Comparison of ENCODE assay signal across 8 cellular contexts in the genomic region with DNA sequence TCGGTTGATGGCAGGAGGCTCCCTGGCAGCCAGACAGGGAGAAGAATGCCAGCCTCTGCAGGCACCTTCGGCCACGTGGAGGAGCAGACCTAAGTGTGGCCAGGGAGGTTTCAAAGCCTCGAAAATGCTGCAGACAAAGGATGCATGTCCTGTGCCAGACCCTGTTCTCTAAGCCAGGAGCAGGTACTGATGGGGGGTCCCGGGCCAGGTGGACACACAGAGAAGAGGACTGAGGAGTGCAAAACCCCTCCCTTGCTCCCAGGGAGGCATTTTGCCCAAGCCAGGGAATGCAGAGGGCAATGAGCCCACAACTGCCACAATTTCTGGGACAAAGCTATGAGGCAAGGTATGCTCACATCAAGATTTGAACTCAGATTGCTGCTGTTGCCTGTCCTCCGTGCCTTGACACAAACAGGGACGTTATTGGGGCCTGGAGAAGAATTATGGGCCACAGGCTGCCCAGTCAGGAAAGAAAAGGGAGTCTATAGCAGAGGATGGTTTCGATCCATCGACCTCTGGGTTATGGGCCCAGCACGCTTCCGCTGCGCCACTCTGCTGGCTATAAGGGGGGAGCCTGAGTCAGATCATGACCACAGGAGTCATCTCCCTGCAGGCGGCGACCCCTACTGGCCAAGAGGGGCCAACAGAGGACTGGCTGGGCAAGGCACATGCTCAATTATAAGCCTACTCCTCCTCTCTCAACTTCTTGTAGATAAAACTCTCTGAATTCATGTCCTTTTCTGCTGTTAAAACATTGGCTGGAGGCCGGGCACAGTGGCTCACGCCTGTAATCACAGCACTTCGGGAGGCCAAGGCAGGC. TPM values are rescaled to one million over a fixed set of nuclear protein-coding genes. Genes with fewer than 3 reads are reported as not detected.
DNase-seq lines count a peak whose midpoint lies in the region; ATAC-seq and TF ChIP-seq lines count a peak whose summit lies in the region.

No MANE protein-coding gene starts in this region.

- DNase-seq in Caco-2 (peak; percentile 90 to 94), RPMI7951 (ENCODE audit: low read depth) (peak; percentile 93), activated T-helper 1 cell treated with Interleukin-2 at 50 U/mL for 16 hours (ENCODE audit: low read depth) (peak; percentile 83), fibroblast of lung (ENCODE audit: low read depth in 2 of 2) (peak; percentile 97)
- DNase-seq in naive thymus-derived CD8-positive, alpha-beta T cell, result peak; percentile 68 to 93 (median 88)
- DNase-seq in stimulated activated naive B cell treated with anti-CD40 and anti-IgM and Interleukin-4, amounts not matched to agents 10 μg/mL and 1 μg/mL and 100 μg/mL, for 72 hours, result peak; percentile 85

- H3K4me2 ChIP-seq in KMS-11 (peak overlapping the region; percentile 29), fibroblast of lung (ENCODE audit: extremely low read depth, insufficient read depth, low read length) (no peak overlapping the region)

- H3K9me3 Mint-ChIP-seq in Caco-2 (ENCODE audit: unreplicated experiment), result no peaks in the 10 kb centered on the region
- no peaks in the 10 kb centered on the region for H3K9me3 Mint-ChIP-seq in naive thymus-derived CD8-positive, alpha-beta T cell
- no peaks in the 10 kb centered on the region for H3K9me3 Mint-ChIP-seq in stimulated activated naive B cell treated with anti-CD40 and anti-IgM and Interleukin-4, amounts not matched to agents 10 μg/mL and 1 μg/mL and 100 μg/mL, for 72 hours

- H2AFZ ChIP-seq in KMS-11 (ENCODE audit: low read depth), result peak overlapping the region; percentile 53; the same call in 1 of the 2 replicates
- no peak overlapping the region for H2AFZ ChIP-seq in fibroblast of lung (ENCODE audit: low read length)

- H3K9me3 ChIP-seq in Caco-2, result no peaks in the 10 kb centered on the region
- no peaks in the 10 kb centered on the region for H3K9me3 ChIP-seq in fibroblast of lung (ENCODE audit: control insufficient read depth, insufficient read depth, low read depth, low read length)

- H3K4me3 Mint-ChIP-seq in Caco-2 (ENCODE audit: unreplicated experiment), result peak overlapping the region; percentile 67
- peak overlapping the region in 9 of 10 donors; percentile 44 to 86 (median 67) for H3K4me3 Mint-ChIP-seq in naive thymus-derived CD8-positive, alpha-beta T cell
- H3K4me3 Mint-ChIP-seq in stimulated activated naive B cell treated with anti-CD40 and anti-IgM and Interleukin-4, amounts not matched to agents 10 μg/mL and 1 μg/mL and 100 μg/mL, for 72 hours, result peak overlapping the region; percentile 75 to 83

- H3K36me3 Mint-ChIP-seq in Caco-2 (ENCODE audit: insufficient read depth, unreplicated experiment), result peaks cover 27% of the 10 kb centered on the region
- H3K36me3 Mint-ChIP-seq in naive thymus-derived CD8-positive, alpha-beta T cell, result no peaks in the 10 kb centered on the region
- peaks cover 3 to 9% of the 10 kb centered on the region in 2 donors for H3K36me3 Mint-ChIP-seq in stimulated activated naive B cell treated with anti-CD40 and anti-IgM and Interleukin-4, amounts not matched to agents 10 μg/mL and 1 μg/mL and 100 μg/mL, for 72 hours

- H3K27me3 Mint-ChIP-seq in Caco-2 (ENCODE audit: insufficient read depth, unreplicated experiment), result peaks cover 4% of the 10 kb centered on the region
- H3K27me3 Mint-ChIP-seq in naive thymus-derived CD8-positive, alpha-beta T cell, result no peaks in the 10 kb centered on the region
- peaks cover 0 to 6% of the 10 kb centered on the region in 2 donors for H3K27me3 Mint-ChIP-seq in stimulated activated naive B cell treated with anti-CD40 and anti-IgM and Interleukin-4, amounts not matched to agents 10 μg/mL and 1 μg/mL and 100 μg/mL, for 72 hours

- H3K27ac Mint-ChIP-seq in Caco-2 (ENCODE audit: unreplicated experiment), result peak overlapping the region; percentile 93
- H3K27ac Mint-ChIP-seq in naive thymus-derived CD8-positive, alpha-beta T cell, result peak overlapping the region; percentile 55 to 98 (median 89)
- H3K27ac Mint-ChIP-seq in stimulated activated naive B cell treated with anti-CD40 and anti-IgM and Interleukin-4, amounts not matched to agents 10 μg/mL and 1 μg/mL and 100 μg/mL, for 72 hours, result peak overlapping the region; percentile 99

- H3K36me3 ChIP-seq in Caco-2 (ENCODE audit: control insufficient read depth, insufficient read depth, low read length) (no peaks in the 10 kb centered on the region), KMS-11 (ENCODE audit: insufficient read depth) (no peaks in the 10 kb centered on the region), fibroblast of lung (ENCODE audit: control insufficient read depth, insufficient read depth, low read length) (no peaks in the 10 kb centered on the region)

- H3K27ac ChIP-seq in KMS-11 (peak overlapping the region; percentile 64), fibroblast of lung (ENCODE audit: insufficient read depth, low read length) (no peak overlapping the region)

- CTCF ChIA-PET in Caco-2 (lab: Charles Lee), result interaction anchor here (0.5 to 1.3 kb wide), 4 partner anchors 13 to 189 kb away, joined by 3 to 8 read pairs (median 3); no protein-coding TSS in a partner anchor

- no peaks in the 10 kb centered on the region for H4K20me1 ChIP-seq in KMS-11 (ENCODE audit: insufficient read depth)
- H4K20me1 ChIP-seq in fibroblast of lung (ENCODE audit: control insufficient read depth, extremely low read depth, insufficient read depth, low read length), result no peaks in the 10 kb centered on the region

- H3K4me1 Mint-ChIP-seq in Caco-2 (ENCODE audit: low read depth, unreplicated experiment), result peaks cover 12% of the 10 kb centered on the region
- peaks cover 10 to 29% (median 25%) of the 10 kb centered on the region in 4 donors for H3K4me1 Mint-ChIP-seq in naive thymus-derived CD8-positive, alpha-beta T cell
- peaks cover 23 to 45% of the 10 kb centered on the region in 2 donors for H3K4me1 Mint-ChIP-seq in stimulated activated naive B cell treated with anti-CD40 and anti-IgM and Interleukin-4, amounts not matched to agents 10 μg/mL and 1 μg/mL and 100 μg/mL, for 72 hours

- POLR2A ChIA-PET in Caco-2 (lab: Charles Lee), result interaction anchor here (0.6 kb wide), 1 partner anchor 25 kb away, joined by 3 read pairs; a partner anchor contains a TSS
- POLR2A ChIA-PET in naive thymus-derived CD8-positive, alpha-beta T cell (lab: Charles Lee), result interaction anchor here (0.6 to 2.4 kb wide), 2 partner anchors 36 to 60 kb away, joined by 6 to 12 read pairs; a partner anchor contains a TSS

- H3K4me1 ChIP-seq in Caco-2 (peaks cover 19% of the 10 kb centered on the region), KMS-11 (ENCODE audit: low read depth, poor library complexity, severe bottlenecking) (peaks cover 62% of the 10 kb centered on the region), fibroblast of lung (ENCODE audit: control insufficient read depth, extremely low read depth, insufficient read depth, low read length) (peaks cover 12% of the 10 kb centered on the region)

- BruUV-seq in Caco-2 (replicated peaks; lab: Mats Ljungman, UMichigan), result TSS peak; percentile 92

- TF ChIP-seq CTCF in Caco-2 (IDR thresholded peaks at IDR 0.05; ENCODE audit: insufficient read depth in 1 of 2, low read depth in 1 of 2, low read length in 1 of 2, severe bottlenecking in 1 of 2, unreplicated experiment in 1 of 2), result peak; percentile 86 to 97
- TF ChIP-seq CTCF in KMS-11 (conservative IDR thresholded peaks at IDR 0.05; ENCODE audit: low read depth, low read length), result peak; percentile 87
- peak; percentile 93 for TF ChIP-seq CTCF in fibroblast of lung (conservative IDR thresholded peaks at IDR 0.05 in 1 of 2, IDR thresholded peaks at IDR 0.05 in 1 of 2; ENCODE audit: low read depth in 1 of 2, low read length in 2 of 2)

- no peak overlapping the region for H3K4me3 ChIP-seq in Caco-2 (ENCODE audit: low read depth, low read length)
- no peak overlapping the region for H3K4me3 ChIP-seq in KMS-11 (IDR thresholded peaks at IDR 0.05; ENCODE audit: insufficient read depth, low read depth, low read length)
- H3K4me3 ChIP-seq in fibroblast of lung (replicated peaks in 1 of 4; ENCODE audit: control extremely low read depth in 1 of 4, insufficient read depth in 1 of 4, low read depth in 3 of 4, low read length in 4 of 4), result no peak overlapping the region

- H3K9ac ChIP-seq in KMS-11 (peak overlapping the region; percentile 44; the same call in 1 of the 2 replicates), fibroblast of lung (ENCODE audit: insufficient read depth, low read length) (no peak overlapping the region)

- H3K79me2 ChIP-seq in KMS-11 (ENCODE audit: insufficient read depth, low read depth), result no peaks in the 10 kb centered on the region
- H3K79me2 ChIP-seq in fibroblast of lung (ENCODE audit: control insufficient read depth, insufficient read depth, low read length), result no peaks in the 10 kb centered on the region

- intact Hi-C loops in Caco-2 (cut with micrococcal nuclease; ENCODE audit: unreplicated experiment), result loop anchor here (1.0 to 5.0 kb wide), 3 partner anchors 36 to 142 kb away; a partner anchor contains a TSS

- H3K27me3 ChIP-seq in Caco-2 (replicated peaks; ENCODE audit: control insufficient read depth, insufficient read depth, low read length) (no peaks in the 10 kb centered on the region), KMS-11 (ENCODE audit: insufficient read depth, low read depth) (no peaks in the 10 kb centered on the region), fibroblast of lung (ENCODE audit: control insufficient read depth, insufficient read depth, low read length) (no peaks in the 10 kb centered on the region)

- peak; percentile 47 for ATAC-seq in GM21526 (IDR thresholded peaks at IDR 0.05; ENCODE audit: low FRiP score, unreplicated experiment)
- ATAC-seq in naive thymus-derived CD8-positive, alpha-beta T cell, result peak; percentile 58 to 75
- ATAC-seq in stimulated activated naive B cell treated with anti-CD40 and anti-IgM and Interleukin-4, amounts not matched to agents 10 μg/mL and 1 μg/mL and 100 μg/mL, for 72 hours (replicated peaks), result peak; percentile 82 to 83

RNA-seq across cellular contexts. Expression of a gene that starts 25.1 kb away (rescaled TPM):
- 118 and 124 TPM in 2 replicates for total RNA-seq in Caco-2 (2022)
- 17.1 and 17.8 TPM in 2 replicates for total RNA-seq in RPMI7951 (2014; rRNA removed; shearing (Covaris generic))
- 25.4 and 33.2 TPM in 2 replicates for total RNA-seq in fibroblast of lung
- 23.5 and 24.2 TPM in 2 replicates for polyA plus RNA-seq in fibroblast of lung
- 25.9 and 30.7 TPM in 2 replicates for polyA plus RNA-seq in fibroblast of lung (2012)
- 31.8 and 33.6 TPM in 2 replicates for polyA minus RNA-seq in fibroblast of lung (ENCODE audit: low replicate concordance)
- 10 to 100 TPM; 54.6 to 58.4 TPM for total RNA-seq in naive thymus-derived CD8-positive, alpha-beta T cell
- 1 to 10 TPM; 3.2 to 5.7 (median 4.3) TPM for polyA plus RNA-seq in naive thymus-derived CD8-positive, alpha-beta T cell

RNA-seq across cellular contexts. Expression of a gene that starts 35.9 kb away (rescaled TPM):
- 62.1 and 66.1 TPM in 2 replicates for total RNA-seq in Caco-2 (2022)
- total RNA-seq in RPMI7951 (2014; rRNA removed; shearing (Covaris generic)), result 52.4 and 69.7 TPM in 2 replicates
- total RNA-seq in fibroblast of lung, result 22.0 and 30.0 TPM in 2 replicates
- 34.5 and 38.7 TPM in 2 replicates for polyA plus RNA-seq in fibroblast of lung
- polyA plus RNA-seq in fibroblast of lung (2012), result 30.0 and 31.8 TPM in 2 replicates
- polyA minus RNA-seq in fibroblast of lung (ENCODE audit: low replicate concordance), result 17.1 and 25.4 TPM in 2 replicates
- total RNA-seq in naive thymus-derived CD8-positive, alpha-beta T cell, result 10 to 100 TPM; 70.1 to 83.9 TPM
- polyA plus RNA-seq in naive thymus-derived CD8-positive, alpha-beta T cell, result 100 to 1,000 TPM in 2 of 3 donors, 10 to 100 TPM in 1; 93.6 to 127 (median 110) TPM

RNA-seq across cellular contexts. Expression of a gene that starts 43.9 kb away (rescaled TPM):
- total RNA-seq in Caco-2 (2022), result 99.6 and 99.9 TPM in 2 replicates
- total RNA-seq in RPMI7951 (2014; rRNA removed; shearing (Covaris generic)), result 25.7 and 25.8 TPM in 2 replicates
- 64.1 and 77.6 TPM in 2 replicates for total RNA-seq in fibroblast of lung
- polyA plus RNA-seq in fibroblast of lung, result 62.7 and 69.9 TPM in 2 replicates
- 45.3 and 46.7 TPM in 2 replicates for polyA plus RNA-seq in fibroblast of lung (2012)
- polyA minus RNA-seq in fibroblast of lung (ENCODE audit: low replicate concordance), result 58.4 and 168 TPM in 2 replicates
- total RNA-seq in naive thymus-derived CD8-positive, alpha-beta T cell, result 100 to 1,000 TPM; 207 to 213 TPM
- 100 to 1,000 TPM; 133 to 149 (median 147) TPM for polyA plus RNA-seq in naive thymus-derived CD8-positive, alpha-beta T cell
